Comparison of ENCODE assay signal across 1 cellular context in the genomic region with DNA sequence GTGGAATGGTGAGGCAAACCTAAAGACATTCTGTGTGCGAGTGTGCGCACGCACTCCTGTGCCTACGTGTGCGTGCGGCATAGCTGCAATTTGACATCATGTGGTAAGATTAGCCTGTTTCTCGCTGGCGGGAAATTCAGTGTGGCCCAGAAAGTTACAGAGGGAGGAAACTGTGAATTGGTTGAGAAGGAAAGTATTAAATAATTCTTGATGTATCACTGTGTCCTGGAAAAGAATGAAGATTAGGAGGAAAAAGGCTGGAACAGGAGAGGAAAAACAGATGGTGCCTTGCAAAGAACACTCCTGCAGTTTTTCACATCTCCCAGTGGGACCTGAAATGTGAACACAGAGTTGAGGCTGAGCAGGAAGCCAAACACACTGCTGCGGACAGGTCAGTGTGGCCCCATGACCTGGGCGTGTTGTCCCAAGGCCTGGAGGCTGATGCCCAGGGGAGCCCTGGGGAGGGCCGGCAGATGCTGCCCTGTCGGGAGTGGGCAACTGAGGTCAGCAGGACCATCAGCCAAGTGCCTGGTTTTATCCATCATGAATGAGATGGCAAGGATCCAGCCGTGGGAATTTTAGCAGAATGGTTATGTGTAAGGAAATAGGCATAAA.
TF ChIP-seq lines count a peak whose summit lies in the region.

No MANE protein-coding gene starts in this region.

TF ChIP-seq in IMR-90, 13 proteins besides CTCF, POLR2A, EP300 and RAD21:
- no peak for TF ChIP-seq SMC3 (IDR thresholded peaks at IDR 0.05; ENCODE audit: low read depth, low read length)
TF ChIP-seq in IMR-90: peak in this region for 0.
